In the genomic region with DNA sequence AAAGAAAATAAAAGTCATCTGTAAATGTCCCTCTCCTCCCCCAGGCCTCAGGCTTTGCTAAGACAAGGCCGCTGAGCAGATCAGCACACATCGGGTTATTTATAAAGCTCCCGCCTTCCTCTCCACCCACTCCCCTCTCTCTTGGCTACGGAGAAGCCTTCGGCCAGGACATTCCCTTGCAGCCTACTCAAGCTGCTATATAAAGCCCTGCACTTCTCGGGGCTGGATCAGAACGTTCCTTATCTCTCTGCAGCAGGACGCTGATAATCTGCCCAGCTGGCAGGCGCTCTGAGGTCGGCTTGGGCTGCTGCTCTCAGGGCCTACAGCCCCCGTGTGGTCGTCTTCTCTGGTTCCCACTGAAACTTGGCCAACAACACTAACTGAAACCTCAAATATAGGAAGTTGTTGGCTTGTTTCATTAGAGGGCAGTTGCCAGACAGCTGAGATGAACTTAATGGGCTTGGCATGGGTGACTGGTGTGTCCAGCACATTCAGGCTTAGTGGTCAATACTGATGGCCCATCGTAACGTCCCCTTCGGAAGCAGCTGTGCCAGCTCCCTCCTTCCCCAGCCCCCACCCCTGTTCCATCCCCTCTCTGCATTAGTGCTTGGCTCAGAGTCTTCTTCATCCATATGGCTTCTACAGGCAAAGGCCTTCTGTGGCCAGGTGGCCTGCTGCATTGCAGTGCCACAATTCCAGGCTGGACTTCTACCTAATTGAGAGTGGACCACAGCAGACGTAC, we compare ENCODE assay signal across 8 cellular contexts.
A peak's percentile ranks its signal among the peaks of the same experiment; 100 is the strongest.
DNase-seq lines count a peak whose midpoint lies in the region; ATAC-seq, FAIRE-seq and TF ChIP-seq lines count a peak whose summit lies in the region.

No MANE protein-coding gene starts in this region.

- DNase-seq in AG20443 (ENCODE audit: low spot score) = peak; percentile 67
- peak; percentile 46 for DNase-seq in GM19239 (ENCODE audit: insufficient read length, low spot score)
- DNase-seq in SKM-1 treated with dmso at 0.1 percent for 144 hours (lab: John Stamatoyannopoulos, UW; ENCODE audit: unreplicated experiment) = peak; percentile 91
- no peak for DNase-seq in glutamatergic neuron
- DNase-seq in psoas muscle = peak; percentile 84 to 95
- no peak for DNase-seq in T-helper 2 cell
- no peak for DNase-seq in trophoblast cell

- no peak overlapping the region for H2AFZ ChIP-seq in trophoblast cell (ENCODE audit: insufficient read depth, low read length, poor library complexity)

- H3K4me2 ChIP-seq in trophoblast cell (ENCODE audit: low read length) = no peak overlapping the region

- peak; percentile 76 for ATAC-seq in HG03159 (IDR thresholded peaks at IDR 0.05; ENCODE audit: unreplicated experiment)
- peak; percentile 88 to 94 (median 90) for ATAC-seq in psoas muscle

- FAIRE-seq in GM19239 (lab: Jason Lieb, UNC) = peak; percentile 90

- intact Hi-C loops in psoas muscle (cut with DNase I) = loop anchor here (2.0 to 10.0 kb wide), 2 partner anchors 64 to 648 kb away; a partner anchor contains a TSS

- no peaks in the 10 kb centered on the region for H3K79me1 ChIP-seq in trophoblast cell (ENCODE audit: low read length)

- H2BK5ac ChIP-seq in trophoblast cell (ENCODE audit: low read depth, low read length, poor library complexity) = no peak overlapping the region

- H3K9me3 Mint-ChIP-seq in glutamatergic neuron (ENCODE audit: unreplicated experiment) = peaks cover 4% of the 10 kb centered on the region

- H3K9ac ChIP-seq in trophoblast cell (ENCODE audit: low read length) = no peak overlapping the region

- peak overlapping the region; percentile 96 for H3K27ac ChIP-seq in psoas muscle
- H3K27ac ChIP-seq in trophoblast cell (ENCODE audit: low read depth, low read length) = no peak overlapping the region

- H3K4me3 Mint-ChIP-seq in glutamatergic neuron (ENCODE audit: unreplicated experiment) = no peak overlapping the region

- H3K4me1 ChIP-seq in psoas muscle (peaks cover 49% of the 10 kb centered on the region), trophoblast cell (ENCODE audit: control insufficient read depth in 1 of 2, insufficient read depth in 2 of 2, low read length in 2 of 2) (no peaks in the 10 kb centered on the region)

- no peak overlapping the region for H4K8ac ChIP-seq in trophoblast cell (ENCODE audit: low read depth, low read length)

- peaks cover 8% of the 10 kb centered on the region for H3K27me3 Mint-ChIP-seq in glutamatergic neuron (ENCODE audit: unreplicated experiment)

- no peak overlapping the region for H3K18ac ChIP-seq in trophoblast cell (ENCODE audit: low read length)

- H2BK12ac ChIP-seq in trophoblast cell (ENCODE audit: low read length) = no peak overlapping the region

- no peak overlapping the region for H2AK5ac ChIP-seq in trophoblast cell (ENCODE audit: low read length)

- H3K4me1 Mint-ChIP-seq in glutamatergic neuron (ENCODE audit: low read depth, unreplicated experiment) = peaks cover 37% of the 10 kb centered on the region

- H3K27ac Mint-ChIP-seq in glutamatergic neuron (ENCODE audit: unreplicated experiment) = peak overlapping the region; percentile 90

- H2BK120ac ChIP-seq in trophoblast cell (ENCODE audit: insufficient read depth, low read length, poor library complexity) = no peak overlapping the region

- 1 to 4% (median 2%) methylated on average over 16 of the region's 16 CpGs for WGBS in psoas muscle, 3 donors
- no CpG with 5 or more reads among the region's 16 CpGs for WGBS in trophoblast cell (ENCODE audit: extremely low coverage, insufficient coverage, insufficient read length)

- no peaks in the 10 kb centered on the region for H3K27me3 ChIP-seq in psoas muscle (ENCODE audit: insufficient read depth in 3 of 3, low read length in 2 of 3)
- no peaks in the 10 kb centered on the region for H3K27me3 ChIP-seq in trophoblast cell (ENCODE audit: insufficient read depth, low read length)

- no peaks in the 10 kb centered on the region for H3K79me2 ChIP-seq in trophoblast cell (ENCODE audit: control insufficient read depth, insufficient read depth, low read length, poor library complexity)

- H3K14ac ChIP-seq in trophoblast cell (ENCODE audit: low read length) = no peak overlapping the region

- H3K4me3 ChIP-seq in psoas muscle (peak overlapping the region; percentile 2), trophoblast cell (ENCODE audit: low read depth, low read length) (no peak overlapping the region)

- H3K9me3 ChIP-seq in psoas muscle (no peaks in the 10 kb centered on the region), trophoblast cell (ENCODE audit: insufficient read depth, low read depth, low read length) (no peaks in the 10 kb centered on the region)

- TF ChIP-seq CTCF in glutamatergic neuron (IDR thresholded peaks at IDR 0.05; ENCODE audit: partially characterized antibody, unreplicated experiment) = no peak
- TF ChIP-seq CTCF in psoas muscle (IDR thresholded peaks at IDR 0.05) = peak; percentile 35

- no peak overlapping the region for H4K12ac ChIP-seq in trophoblast cell (ENCODE audit: low read depth, low read length)

- no peak overlapping the region for H3K4ac ChIP-seq in trophoblast cell (ENCODE audit: low read depth, low read length)

- no peak overlapping the region for H4K91ac ChIP-seq in trophoblast cell (ENCODE audit: low read depth, low read length)

- no peak overlapping the region for H3K23ac ChIP-seq in trophoblast cell (ENCODE audit: low read length)

- no peaks in the 10 kb centered on the region for H3K36me3 Mint-ChIP-seq in glutamatergic neuron (ENCODE audit: unreplicated experiment)

- H3K36me3 ChIP-seq in psoas muscle (ENCODE audit: insufficient read depth in 1 of 2, low read depth in 1 of 2) (no peaks in the 10 kb centered on the region), trophoblast cell (ENCODE audit: control insufficient read depth in 1 of 2, insufficient read depth in 2 of 2, low read length in 2 of 2) (no peaks in the 10 kb centered on the region)

Comparison
In these comparisons a context has a peak if more than half of its experiments do, and no peak if none do; other contexts are left out.
1. DNase-seq: peak in AG20443 (single experiment), GM19239 (single experiment), SKM-1 treated with dmso at 0.1 percent for 144 hours (single experiment) and psoas muscle (2 of 2); none in glutamatergic neuron (single experiment), T-helper 2 cell (0 of 5) and trophoblast cell (0 of 2).